Comparison of ENCODE assay signal across 8 cellular contexts in genomic region chr7:148914208-148914777, GRCh38.
A peak's percentile ranks its signal among the peaks of the same experiment; 100 is the strongest.
DNase-seq lines count a peak whose midpoint lies in the region; ATAC-seq and TF ChIP-seq lines count a peak whose summit lies in the region.

No MANE protein-coding gene starts in this region.

- POLR2A ChIA-PET in RWPE1 (lab: Yijun Ruan, JAX; ENCODE audit: low non-redundant PET) = no interaction called here

- in situ Hi-C loops in astrocyte of the cerebellum (cut with HindIII; ENCODE audit: low sequenced_read_pairs) = no loop called here

- no peak overlapping the region for H3K27ac ChIP-seq in RWPE1

- CTCF ChIA-PET in RWPE1 (lab: Yijun Ruan, JAX) = no interaction called here

- ATAC-seq in GM18502 (IDR thresholded peaks at IDR 0.05; ENCODE audit: poor library complexity, unreplicated experiment) = peak; percentile 67
- peak; percentile 68 for ATAC-seq in HG02763 (IDR thresholded peaks at IDR 0.05; ENCODE audit: unreplicated experiment)
- ATAC-seq in GM19324 (IDR thresholded peaks at IDR 0.05; ENCODE audit: low FRiP score, unreplicated experiment) = no peak

- peak; percentile 43 for DNase-seq in RWPE1 (ENCODE audit: low spot score)
- peak; percentile 34 for DNase-seq in astrocyte of the cerebellum (ENCODE audit: low read depth)
- peak; percentile 42 to 61 (median 53) for DNase-seq in stimulated activated CD4-positive, alpha-beta T cell treated with anti-CD3 and anti-CD28 coated beads, Interleukin-12 subunit alpha, Interleukin-12 subunit beta, amount 100 ng/mL, for 48 hours (ENCODE audit: low read depth in 2 of 3, low spot score in 1 of 3)
- no peak for DNase-seq in NCI-H1417 (lab: John Stamatoyannopoulos, UW)
- DNase-seq in iPS-NIHi11 (ENCODE audit: low spot score) = no peak

- no peak overlapping the region for H3K4me3 ChIP-seq in astrocyte of the cerebellum (ENCODE audit: low read depth, low read length)

- TF ChIP-seq CTCF in RWPE1 (conservative IDR thresholded peaks at IDR 0.05; ENCODE audit: low read depth) (no peak), astrocyte of the cerebellum (IDR thresholded peaks at IDR 0.05; ENCODE audit: low read depth, low read length, missing control alignments) (no peak)

Comparison
In these comparisons a context has a peak if more than half of its experiments do, and no peak if none do; other contexts are left out.
1. DNase-seq: peak in RWPE1 (single experiment), astrocyte of the cerebellum (single experiment) and stimulated activated CD4-positive, alpha-beta T cell treated with anti-CD3 and anti-CD28 coated beads, Interleukin-12 subunit alpha, Interleukin-12 subunit beta, amount 100 ng/mL, for 48 hours (3 of 3); none in NCI-H1417 (0 of 3) and iPS-NIHi11 (single experiment).